15 cellular contexts compared by ENCODE assay signal in the genomic region with DNA sequence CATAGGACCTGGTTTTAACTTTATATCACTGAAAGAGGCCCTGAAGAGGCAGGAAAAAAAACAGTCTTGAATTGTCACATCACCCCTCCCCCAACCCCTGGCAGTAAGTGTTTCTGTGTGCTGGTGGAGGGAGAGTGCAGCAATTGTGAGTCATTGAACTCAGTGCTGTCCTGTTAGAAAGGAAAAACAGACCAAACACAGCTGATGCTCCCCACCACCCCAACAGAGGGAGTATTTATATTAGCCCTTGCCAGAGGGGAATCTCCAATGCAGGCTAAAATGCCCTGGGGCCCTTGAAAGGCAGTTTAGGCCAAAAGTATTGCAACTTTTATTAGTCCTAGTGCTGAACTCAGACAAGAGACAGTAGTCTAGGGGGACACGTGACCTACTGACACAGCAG.
"Had no signal": no experiment of that assay in that cellular context is flagged by ENCODE, and none has a peak within 500 bp of the region (broad histone marks: within the 10 kb centered on the region; RNA-seq: fewer than 3 reads in every experiment).

No MANE protein-coding gene starts in this region.

- ATAC-seq: activated CD8-positive, alpha-beta T cell treated with anti-CD3 and anti-CD28 coated beads, Interleukin-2, amount 10 ng/mL, durations not matched to agents 7 days and 5 days; stimulated activated naive CD8-positive, alpha-beta T cell treated with anti-CD3 and anti-CD28 coated beads, Interleukin-15, amount 100 ng/mL, for 72 hours; T-cell; WTC11 had no signal

- DNase-seq: activated CD4-positive, alpha-beta T cell treated with anti-CD3 and anti-CD28 coated beads for 48 hours; activated CD8-positive, alpha-beta memory T cell treated with anti-CD3 and anti-CD28 coated beads, Interleukin-2, amount 50 U/mL, for 48 hours; activated CD8-positive, alpha-beta T cell treated with anti-CD3 and anti-CD28 coated beads, Interleukin-2, amount 10 ng/mL, durations not matched to agents 7 days and 5 days; activated naive CD4-positive, alpha-beta T cell treated with Interleukin-2 at 50 U/mL for 16 hours; effector CD4-positive, alpha-beta T cell; mammary epithelial cell; stimulated activated CD4-positive, alpha-beta T cell treated with anti-CD3 and anti-CD28 coated beads, Interleukin-4, amount 100 ng/mL, for 4 hours; stimulated activated naive CD8-positive, alpha-beta T cell treated with anti-CD3 and anti-CD28 coated beads, Interleukin-15, amount 100 ng/mL, for 72 hours; T-cell; testis had no signal

- H3K9me3 ChIP-seq: testis had no signal

- H3K27ac Mint-ChIP-seq: activated CD8-positive, alpha-beta T cell treated with anti-CD3 and anti-CD28 coated beads, Interleukin-2, amount 10 ng/mL, durations not matched to agents 7 days and 5 days; activated T-helper 1 cell treated with anti-CD3 and anti-CD28 coated beads, Interleukin-12 subunit alpha, Interleukin-12 subunit beta, Interleukin-2, Interleukin-4 antibody, amounts not matched to agents 30 ng/mL and 10 ng/mL and 1 ng/mL, durations not matched to agents 14 hours and 24 hours and 36 hours; nephron; stimulated activated naive CD8-positive, alpha-beta T cell treated with anti-CD3 and anti-CD28 coated beads, Interleukin-15, amount 100 ng/mL, for 72 hours; T-cell; WTC11 had no signal

- H3K27ac ChIP-seq: coronary artery, epithelial cell of prostate, testis had no signal

- H3K4me3 Mint-ChIP-seq: activated CD8-positive, alpha-beta T cell treated with anti-CD3 and anti-CD28 coated beads, Interleukin-2, amount 10 ng/mL, durations not matched to agents 7 days and 5 days; activated T-helper 1 cell treated with anti-CD3 and anti-CD28 coated beads, Interleukin-12 subunit alpha, Interleukin-12 subunit beta, Interleukin-2, Interleukin-4 antibody, amounts not matched to agents 30 ng/mL and 10 ng/mL and 1 ng/mL, durations not matched to agents 14 hours and 24 hours and 36 hours; nephron; stimulated activated naive CD8-positive, alpha-beta T cell treated with anti-CD3 and anti-CD28 coated beads, Interleukin-15, amount 100 ng/mL, for 72 hours; T-cell; WTC11 had no signal

- H3K27me3 ChIP-seq: testis had no signal

- H3K9me3 Mint-ChIP-seq: WTC11 had no signal

- H3K4me3 ChIP-seq: coronary artery, testis had no signal

- H3K4me1 ChIP-seq: testis had no signal

- H3K36me3 Mint-ChIP-seq: T-cell, WTC11 had no signal

- H3K4me1 Mint-ChIP-seq: stimulated activated naive CD8-positive, alpha-beta T cell treated with anti-CD3 and anti-CD28 coated beads, Interleukin-15, amount 100 ng/mL, for 72 hours; T-cell had no signal
